ENCODE assay signal across 1 cellular context in the genomic region with DNA sequence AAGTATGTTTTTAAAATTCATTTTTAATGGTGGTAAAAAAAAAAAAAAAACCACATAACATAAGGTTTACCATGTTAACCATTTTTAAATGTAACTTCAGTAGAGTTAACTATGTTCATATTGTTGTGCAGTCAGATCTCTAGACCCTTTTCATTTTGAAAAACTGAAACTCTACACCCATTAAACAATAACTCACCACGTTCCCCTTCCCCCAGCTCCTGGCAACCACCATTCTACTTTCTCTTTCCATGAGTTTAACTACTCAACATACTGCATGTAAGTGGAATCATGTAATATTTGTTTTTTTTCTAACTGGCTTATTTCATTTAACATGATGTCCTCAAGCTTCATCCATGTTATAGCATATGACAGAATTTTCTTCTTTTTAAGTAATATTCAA.
TF ChIP-seq lines count a peak whose summit lies in the region.

No MANE protein-coding gene starts in this region.

TF ChIP-seq in GM23338, 12 proteins besides CTCF, POLR2A, EP300 and RAD21 (continued from another document):
- TF ChIP-seq, protein P1, sequence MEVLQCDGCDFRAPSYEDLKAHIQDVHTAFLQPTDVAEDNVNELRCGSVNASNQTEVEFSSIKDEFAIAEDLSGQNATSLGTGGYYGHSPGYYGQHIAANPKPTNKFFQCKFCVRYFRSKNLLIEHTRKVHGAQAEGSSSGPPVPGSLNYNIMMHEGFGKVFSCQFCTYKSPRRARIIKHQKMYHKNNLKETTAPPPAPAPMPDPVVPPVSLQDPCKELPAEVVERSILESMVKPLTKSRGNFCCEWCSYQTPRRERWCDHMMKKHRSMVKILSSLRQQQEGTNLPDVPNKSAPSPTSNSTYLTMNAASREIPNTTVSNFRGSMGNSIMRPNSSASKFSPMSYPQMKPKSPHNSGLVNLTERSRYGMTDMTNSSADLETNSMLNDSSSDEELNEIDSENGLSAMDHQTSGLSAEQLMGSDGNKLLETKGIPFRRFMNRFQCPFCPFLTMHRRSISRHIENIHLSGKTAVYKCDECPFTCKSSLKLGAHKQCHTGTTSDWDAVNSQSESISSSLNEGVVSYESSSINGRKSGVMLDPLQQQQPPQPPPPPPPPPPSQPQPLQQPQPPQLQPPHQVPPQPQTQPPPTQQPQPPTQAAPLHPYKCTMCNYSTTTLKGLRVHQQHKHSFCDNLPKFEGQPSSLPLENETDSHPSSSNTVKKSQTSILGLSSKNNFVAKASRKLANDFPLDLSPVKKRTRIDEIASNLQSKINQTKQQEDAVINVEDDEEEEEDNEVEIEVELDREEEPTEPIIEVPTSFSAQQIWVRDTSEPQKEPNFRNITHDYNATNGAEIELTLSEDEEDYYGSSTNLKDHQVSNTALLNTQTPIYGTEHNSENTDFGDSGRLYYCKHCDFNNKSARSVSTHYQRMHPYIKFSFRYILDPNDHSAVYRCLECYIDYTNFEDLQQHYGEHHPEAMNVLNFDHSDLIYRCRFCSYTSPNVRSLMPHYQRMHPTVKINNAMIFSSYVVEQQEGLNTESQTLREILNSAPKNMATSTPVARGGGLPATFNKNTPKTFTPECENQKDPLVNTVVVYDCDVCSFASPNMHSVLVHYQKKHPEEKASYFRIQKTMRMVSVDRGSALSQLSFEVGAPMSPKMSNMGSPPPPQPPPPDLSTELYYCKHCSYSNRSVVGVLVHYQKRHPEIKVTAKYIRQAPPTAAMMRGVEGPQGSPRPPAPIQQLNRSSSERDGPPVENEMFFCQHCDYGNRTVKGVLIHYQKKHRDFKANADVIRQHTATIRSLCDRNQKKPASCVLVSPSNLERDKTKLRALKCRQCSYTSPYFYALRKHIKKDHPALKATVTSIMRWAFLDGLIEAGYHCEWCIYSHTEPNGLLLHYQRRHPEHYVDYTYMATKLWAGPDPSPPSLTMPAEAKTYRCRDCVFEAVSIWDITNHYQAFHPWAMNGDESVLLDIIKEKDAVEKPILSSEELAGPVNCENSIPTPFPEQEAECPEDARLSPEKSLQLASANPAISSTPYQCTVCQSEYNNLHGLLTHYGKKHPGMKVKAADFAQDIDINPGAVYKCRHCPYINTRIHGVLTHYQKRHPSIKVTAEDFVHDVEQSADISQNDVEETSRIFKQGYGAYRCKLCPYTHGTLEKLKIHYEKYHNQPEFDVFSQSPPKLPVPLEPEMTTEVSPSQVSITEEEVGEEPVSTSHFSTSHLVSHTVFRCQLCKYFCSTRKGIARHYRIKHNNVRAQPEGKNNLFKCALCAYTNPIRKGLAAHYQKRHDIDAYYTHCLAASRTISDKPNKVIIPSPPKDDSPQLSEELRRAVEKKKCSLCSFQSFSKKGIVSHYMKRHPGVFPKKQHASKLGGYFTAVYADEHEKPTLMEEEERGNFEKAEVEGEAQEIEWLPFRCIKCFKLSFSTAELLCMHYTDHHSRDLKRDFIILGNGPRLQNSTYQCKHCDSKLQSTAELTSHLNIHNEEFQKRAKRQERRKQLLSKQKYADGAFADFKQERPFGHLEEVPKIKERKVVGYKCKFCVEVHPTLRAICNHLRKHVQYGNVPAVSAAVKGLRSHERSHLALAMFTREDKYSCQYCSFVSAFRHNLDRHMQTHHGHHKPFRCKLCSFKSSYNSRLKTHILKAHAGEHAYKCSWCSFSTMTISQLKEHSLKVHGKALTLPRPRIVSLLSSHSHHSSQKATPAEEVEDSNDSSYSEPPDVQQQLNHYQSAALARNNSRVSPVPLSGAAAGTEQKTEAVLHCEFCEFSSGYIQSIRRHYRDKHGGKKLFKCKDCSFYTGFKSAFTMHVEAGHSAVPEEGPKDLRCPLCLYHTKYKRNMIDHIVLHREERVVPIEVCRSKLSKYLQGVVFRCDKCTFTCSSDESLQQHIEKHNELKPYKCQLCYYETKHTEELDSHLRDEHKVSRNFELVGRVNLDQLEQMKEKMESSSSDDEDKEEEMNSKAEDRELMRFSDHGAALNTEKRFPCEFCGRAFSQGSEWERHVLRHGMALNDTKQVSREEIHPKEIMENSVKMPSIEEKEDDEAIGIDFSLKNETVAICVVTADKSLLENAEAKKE (CRISPR knock-in tag; IDR thresholded peaks at IDR 0.05), result no peak
